ENCODE assay signal across 8 cellular contexts in genomic region chr1:39799770-39800470, GRCh38. TPM values are rescaled to one million over a fixed set of nuclear protein-coding genes. Genes with fewer than 3 reads are reported as not detected.
DNase-seq lines count a peak whose midpoint lies in the region; ATAC-seq and TF ChIP-seq lines count a peak whose summit lies in the region.

No MANE protein-coding gene starts in this region.

- H2BK12ac ChIP-seq in trophoblast cell (ENCODE audit: low read length): no peak overlapping the region

- H2AFZ ChIP-seq in DND-41 (ENCODE audit: low read depth, low read length) (no peak overlapping the region), trophoblast cell (ENCODE audit: insufficient read depth, low read length, poor library complexity) (no peak overlapping the region)

- no peaks in the 10 kb centered on the region for H3K4me1 ChIP-seq in DND-41 (ENCODE audit: insufficient read depth, low read length)
- H3K4me1 ChIP-seq in SJSA1 (replicated peaks): peaks cover 23% of the 10 kb centered on the region
- peaks cover 2% of the 10 kb centered on the region in 2 experiments for H3K4me1 ChIP-seq in trophoblast cell (ENCODE audit: control insufficient read depth in 1 of 2, insufficient read depth in 2 of 2, low read length in 2 of 2)

- TF ChIP-seq CTCF in DND-41 (IDR thresholded peaks at IDR 0.05; ENCODE audit: borderline replicate concordance, extremely low read depth, low read length, poor library complexity, severe bottlenecking): peak; percentile 78

- H3K9ac ChIP-seq in DND-41 (ENCODE audit: low read depth, low read length) (no peak overlapping the region), trophoblast cell (ENCODE audit: low read length) (no peak overlapping the region)

- H3K4me2 ChIP-seq in DND-41 (ENCODE audit: insufficient read depth, low read length) (no peak overlapping the region), trophoblast cell (ENCODE audit: low read length) (peak overlapping the region; percentile 56)

- H3K79me1 ChIP-seq in trophoblast cell (ENCODE audit: low read length): no peaks in the 10 kb centered on the region

- no peak overlapping the region for H3K4ac ChIP-seq in trophoblast cell (ENCODE audit: low read depth, low read length)

- no peak overlapping the region for H4K91ac ChIP-seq in trophoblast cell (ENCODE audit: low read depth, low read length)

- no peak overlapping the region for H3K18ac ChIP-seq in trophoblast cell (ENCODE audit: low read length)

- H3K4me3 ChIP-seq in DND-41 (ENCODE audit: low read depth in 1 of 2, low read length in 2 of 2) (no peak overlapping the region), SJSA1 (no peak overlapping the region), trophoblast cell (ENCODE audit: low read depth, low read length) (no peak overlapping the region)

- H3K14ac ChIP-seq in trophoblast cell (ENCODE audit: low read length): no peak overlapping the region

- H3K27ac ChIP-seq in DND-41 (ENCODE audit: low read length) (no peak overlapping the region), SJSA1 (peak overlapping the region; percentile 14), trophoblast cell (ENCODE audit: low read depth, low read length) (no peak overlapping the region)

- peak; percentile 47 for DNase-seq in DND-41
- peak; percentile 83 for DNase-seq in HuH-7 (ENCODE audit: low spot score)
- peak; percentile 72 to 86 for DNase-seq in SJSA1 (ENCODE audit: low read depth in 1 of 2, low spot score in 2 of 2)
- peak; percentile 51 for DNase-seq in activated gamma-delta T cell treated with anti-CD3 and anti-CD28 coated beads, Interleukin-2, amount 50 U/mL, for 16 hours (ENCODE audit: low read depth)
- DNase-seq in globus pallidus (ENCODE audit: low spot score): peak; percentile 44
- DNase-seq in trophoblast cell: peak; percentile 31 to 84
- DNase-seq in ureter (ENCODE audit: low spot score): peak; percentile 74

- no peak overlapping the region for H2BK5ac ChIP-seq in trophoblast cell (ENCODE audit: low read depth, low read length, poor library complexity)

- no peak overlapping the region for H4K12ac ChIP-seq in trophoblast cell (ENCODE audit: low read depth, low read length)

- WGBS in trophoblast cell (ENCODE audit: extremely low coverage, insufficient coverage, insufficient read length): no CpG with 5 or more reads among the region's 8 CpGs

- no peak overlapping the region for H2AK5ac ChIP-seq in trophoblast cell (ENCODE audit: low read length)

- peak; percentile 73 for ATAC-seq in DND-41 (ENCODE audit: insufficient read depth, low read depth)
- peak; percentile 64 for ATAC-seq in GM21528 (IDR thresholded peaks at IDR 0.05; ENCODE audit: low FRiP score, unreplicated experiment)

- peaks cover 4% of the 10 kb centered on the region for H3K27me3 ChIP-seq in DND-41 (ENCODE audit: insufficient read depth, low read length, poor library complexity)
- no peaks in the 10 kb centered on the region for H3K27me3 ChIP-seq in SJSA1 (replicated peaks)
- H3K27me3 ChIP-seq in trophoblast cell (ENCODE audit: insufficient read depth, low read length): no peaks in the 10 kb centered on the region

- H3K9me3 ChIP-seq in DND-41 (ENCODE audit: insufficient read depth, low read length, severe bottlenecking) (no peaks in the 10 kb centered on the region), SJSA1 (replicated peaks) (no peaks in the 10 kb centered on the region), trophoblast cell (ENCODE audit: insufficient read depth, low read depth, low read length) (no peaks in the 10 kb centered on the region)

- no peaks in the 10 kb centered on the region for H4K20me1 ChIP-seq in DND-41 (ENCODE audit: insufficient read depth, low read length)

- no peak overlapping the region for H4K8ac ChIP-seq in trophoblast cell (ENCODE audit: low read depth, low read length)

- no peak overlapping the region for H3K23ac ChIP-seq in trophoblast cell (ENCODE audit: low read length)

- no peak overlapping the region for H2BK120ac ChIP-seq in trophoblast cell (ENCODE audit: insufficient read depth, low read length, poor library complexity)

- no peaks in the 10 kb centered on the region for H3K36me3 ChIP-seq in DND-41 (ENCODE audit: insufficient read depth, low read length)
- no peaks in the 10 kb centered on the region for H3K36me3 ChIP-seq in SJSA1
- no peaks in the 10 kb centered on the region for H3K36me3 ChIP-seq in trophoblast cell (ENCODE audit: control insufficient read depth in 1 of 2, insufficient read depth in 2 of 2, low read length in 2 of 2)

- H3K79me2 ChIP-seq in DND-41 (ENCODE audit: insufficient read depth, low read length) (no peaks in the 10 kb centered on the region), trophoblast cell (ENCODE audit: control insufficient read depth, insufficient read depth, low read length, poor library complexity) (no peaks in the 10 kb centered on the region)

RNA-seq across cellular contexts. Expression of gene BMP8B, which starts 11.3 kb away (rescaled TPM):
- 0.08 TPM in 1 of 2 replicates, not detected in the other for total RNA-seq in SJSA1 (2014; rRNA removed; shearing (Covaris generic))
- 0.01 TPM in 2 replicates for polyA plus RNA-seq in trophoblast cell (2013)
- total RNA-seq in ureter: 3.7 TPM

RNA-seq across cellular contexts. Expression of gene OXCT2, which starts 28.8 kb away (rescaled TPM):
- total RNA-seq in SJSA1 (2014; rRNA removed; shearing (Covaris generic)): 0.13 and 0.44 TPM in 2 replicates
- 0.15 and 0.18 TPM in 2 replicates for polyA plus RNA-seq in trophoblast cell (2013)
- 1.1 TPM for total RNA-seq in ureter
